In genomic region chr16:58670946-58671583, GRCh38 we compare ENCODE assay signal across 18 cellular contexts. TPM values are rescaled to one million over a fixed set of nuclear protein-coding genes. Genes with fewer than 3 reads are reported as not detected.
DNase-seq lines count a peak whose midpoint lies in the region; ATAC-seq, FAIRE-seq and TF ChIP-seq lines count a peak whose summit lies in the region.
"Had no signal": no experiment of that assay in that cellular context is flagged by ENCODE, and none has a peak within 500 bp of the region (broad histone marks: within the 10 kb centered on the region; RNA-seq: fewer than 3 reads in every experiment).

No MANE protein-coding gene starts in this region.

- H3K23ac ChIP-seq in IMR-90 (ENCODE audit: low read depth, low read length) (no peak overlapping the region), neuronal stem cell (ENCODE audit: low read depth, low read length, poor library complexity) (no peak overlapping the region)

- no peak overlapping the region for H2BK12ac ChIP-seq in neuronal stem cell (ENCODE audit: low read length)

- DNase-seq in IMR-90, result no peak
- DNase-seq in K562 (ENCODE audit: extremely low read depth in 1 of 4, low spot score in 3 of 4), result peak in 2 of 4 experiments; percentile 4 to 6
- no peak for DNase-seq in neuronal stem cell (ENCODE audit: low spot score)
- DNase-seq in NCI-H187 treated with DMSO at 0.1 percent for 48 hours (lab: John Stamatoyannopoulos, UW), result no peak
- DNase-seq: C1 segment of cervical spinal cord; Calu3; CD4-positive, alpha-beta memory T cell; COR-L47; DMS53; DMS79 treated with DMSO at 0.1 percent for 48 hours; GF-D8; GOT3; HCEC 1CT had no signal

- H4K20me1 ChIP-seq in IMR-90 (ENCODE audit: insufficient read depth, low read length), result no peaks in the 10 kb centered on the region
- no peaks in the 10 kb centered on the region for H4K20me1 ChIP-seq in K562 (replicated peaks; ENCODE audit: control insufficient read depth, insufficient read depth, low read length)

- H2AK5ac ChIP-seq in IMR-90 (ENCODE audit: low read depth, low read length) (no peak overlapping the region), neuronal stem cell (ENCODE audit: low read depth, low read length) (no peak overlapping the region)

- CTCF ChIA-PET in IMR-90 (lab: Yijun Ruan, JAX), result interaction anchor here (1.5 kb wide), 1 partner anchor 10 kb away, joined by 4 read pairs; no protein-coding TSS in a partner anchor
- CTCF ChIA-PET in K562 (lab: Yijun Ruan, JAX; ENCODE audit: low intra/inter-chr PET ratio), result no interaction called here

- H3K4me2 ChIP-seq in IMR-90 (ENCODE audit: low read depth, low read length), result no peak overlapping the region
- H3K4me2 ChIP-seq in K562 (ENCODE audit: insufficient read depth, low read length), result no peak overlapping the region
- no peak overlapping the region for H3K4me2 ChIP-seq in neuronal stem cell (ENCODE audit: insufficient read depth, low read length, poor library complexity, severe bottlenecking)

- no peak for TF ChIP-seq RAD21 in IMR-90 (IDR thresholded peaks at IDR 0.05; ENCODE audit: low read length)
- no peak for TF ChIP-seq RAD21 in K562 (CRISPR knock-in tag; conservative IDR thresholded peaks at IDR 0.05 in 1 of 2, IDR thresholded peaks at IDR 0.05 in 1 of 2)

- H3K14ac ChIP-seq in IMR-90 (replicated peaks; ENCODE audit: low read depth, low read length) (no peak overlapping the region), neuronal stem cell (ENCODE audit: low read length) (no peak overlapping the region)

- no peak overlapping the region for H2BK120ac ChIP-seq in IMR-90 (ENCODE audit: low read depth, low read length)
- no peak overlapping the region for H2BK120ac ChIP-seq in neuronal stem cell (ENCODE audit: low read depth, low read length)

- H3K9me3 ChIP-seq in IMR-90 (ENCODE audit: control insufficient read depth, insufficient read depth, low read length) (no peaks in the 10 kb centered on the region), K562 (replicated peaks; ENCODE audit: control insufficient read depth, insufficient read depth, low read depth, low read length) (no peaks in the 10 kb centered on the region), neuronal stem cell (replicated peaks in 1 of 2; ENCODE audit: control insufficient read depth in 2 of 2, insufficient read depth in 1 of 2, low read depth in 1 of 2, low read length in 2 of 2) (no peaks in the 10 kb centered on the region)

- TF ChIP-seq POLR2A in IMR-90 (IDR thresholded peaks at IDR 0.05; ENCODE audit: low read depth, low read length), result no peak
- TF ChIP-seq POLR2A in K562 (conservative IDR thresholded peaks at IDR 0.05), result no peak

- BruUV-seq in IMR-90 (replicated peaks; lab: Mats Ljungman, UMichigan) (no TSS peak), K562 (replicated peaks; lab: Mats Ljungman, UMichigan) (no TSS peak)

- H3K4me3 ChIP-seq in IMR-90 (ENCODE audit: insufficient read depth, low read depth, low read length) (no peak overlapping the region), K562 (no peak overlapping the region), neuronal stem cell (ENCODE audit: low read length in 2 of 2) (no peak overlapping the region)

- no peak for TF ChIP-seq CTCF in IMR-90 (conservative IDR thresholded peaks at IDR 0.05; ENCODE audit: low read depth, low read length)
- TF ChIP-seq CTCF in K562 (IDR thresholded peaks at IDR 0.05 in 2 of 3, conservative IDR thresholded peaks at IDR 0.05 in 1 of 3; ENCODE audit: insufficient read depth in 2 of 3, low read depth in 1 of 3, low read length in 3 of 3), result no peak

- H3K4ac ChIP-seq in IMR-90 (ENCODE audit: low read depth, low read length), result no peak overlapping the region
- H3K4ac ChIP-seq in neuronal stem cell (ENCODE audit: low read length), result no peak overlapping the region

- no peaks in the 10 kb centered on the region for H3K79me1 ChIP-seq in IMR-90 (ENCODE audit: low read depth in 1 of 2, low read length in 2 of 2)
- no peaks in the 10 kb centered on the region for H3K79me1 ChIP-seq in neuronal stem cell (ENCODE audit: low read depth, low read length)

- TF ChIP-seq EP300 in K562 (IDR thresholded peaks at IDR 0.05; ENCODE audit: low read length), result no peak

- in situ Hi-C loops in IMR-90 (cut with MboI; ENCODE audit: low sequenced_read_pairs) (no loop called here), K562 (cut with MboI) (no loop called here)

- H2BK15ac ChIP-seq in IMR-90 (ENCODE audit: low read depth, low read length) (no peak overlapping the region), neuronal stem cell (ENCODE audit: low read length) (no peak overlapping the region)

- no peak overlapping the region for H2BK20ac ChIP-seq in IMR-90 (ENCODE audit: low read depth, low read length)

- no peaks in the 10 kb centered on the region for H3K27me3 ChIP-seq in IMR-90 (ENCODE audit: control insufficient read depth, insufficient read depth, low read length)
- no peaks in the 10 kb centered on the region for H3K27me3 ChIP-seq in K562 (ENCODE audit: control insufficient read depth in 2 of 2, insufficient read depth in 2 of 2, low read length in 2 of 2)
- H3K27me3 ChIP-seq in neuronal stem cell (ENCODE audit: control insufficient read depth in 3 of 3, insufficient read depth in 3 of 3, low read depth in 1 of 3, low read length in 3 of 3), result no peaks in the 10 kb centered on the region

- dilution Hi-C loops in IMR-90 (cut with HindIII; ENCODE audit: low sequenced_read_pairs, unreplicated experiment), result no loop called here

- intact Hi-C loops in IMR-90 (cut with micrococcal nuclease) (no loop called here), K562 (cut with micrococcal nuclease) (no loop called here)

- ATAC-seq in IMR-90 (ENCODE audit: low read depth) (no peak), K562 (no peak), HG02571 (IDR thresholded peaks at IDR 0.05; ENCODE audit: unreplicated experiment) (no peak), GM19452 (IDR thresholded peaks at IDR 0.05; ENCODE audit: unreplicated experiment) (no peak)

- FAIRE-seq in K562 (lab: Jason Lieb, UNC), result no peak
- FAIRE-seq: GM12891, GM18507, H54 had no signal

- H2AFZ ChIP-seq in IMR-90 (replicated peaks; ENCODE audit: low read length, poor library complexity), result no peak overlapping the region
- H2AFZ ChIP-seq in K562 (ENCODE audit: low read depth, low read length), result no peak overlapping the region
- no peak overlapping the region for H2AFZ ChIP-seq in neuronal stem cell (ENCODE audit: low read length)

- H2AK9ac ChIP-seq in IMR-90 (replicated peaks; ENCODE audit: low read depth, low read length, poor library complexity), result peak overlapping the region; percentile 21

- H4K8ac ChIP-seq in IMR-90 (ENCODE audit: low read depth in 2 of 2, low read length in 2 of 2) (no peak overlapping the region), neuronal stem cell (ENCODE audit: low read depth, low read length) (no peak overlapping the region)

- H3K36me3 ChIP-seq in IMR-90 (ENCODE audit: control insufficient read depth, insufficient read depth, low read length), result peaks cover 36% of the 10 kb centered on the region; the same call in 1 of the 2 replicates
- peaks cover 10% of the 10 kb centered on the region; the same call in 2 of the 3 replicates for H3K36me3 ChIP-seq in K562 (ENCODE audit: control insufficient read depth, insufficient read depth, low read length)
- H3K36me3 ChIP-seq in neuronal stem cell (replicated peaks in 1 of 2; ENCODE audit: control insufficient read depth in 2 of 2, insufficient read depth in 2 of 2, low read length in 2 of 2), result peaks cover 14 to 32% of the 10 kb centered on the region in 2 donors

- no peaks in the 10 kb centered on the region for H3K79me2 ChIP-seq in K562 (ENCODE audit: control insufficient read depth, insufficient read depth, low read length)

- no peak overlapping the region for H3K27ac ChIP-seq in IMR-90 (ENCODE audit: insufficient read depth, low read length)
- H3K27ac ChIP-seq in K562 (ENCODE audit: extremely low read depth, low read depth, low read length), result no peak overlapping the region
- no peak overlapping the region for H3K27ac ChIP-seq in neuronal stem cell (replicated peaks; ENCODE audit: low read length)

- no peak overlapping the region for H3K18ac ChIP-seq in IMR-90 (ENCODE audit: low read depth, low read length)
- no peak overlapping the region for H3K18ac ChIP-seq in neuronal stem cell (ENCODE audit: low read length)

- H4K91ac ChIP-seq in IMR-90 (ENCODE audit: insufficient read depth, low read depth, low read length) (no peak overlapping the region), neuronal stem cell (ENCODE audit: low read depth, low read length, poor library complexity) (no peak overlapping the region)

- H2BK5ac ChIP-seq in IMR-90 (ENCODE audit: low read depth, low read length, poor library complexity, severe bottlenecking) (no peak overlapping the region), neuronal stem cell (ENCODE audit: low read length) (no peak overlapping the region)

- H3K9ac ChIP-seq in IMR-90 (ENCODE audit: low read depth, low read length) (no peak overlapping the region), K562 (ENCODE audit: insufficient read depth in 1 of 2, low read depth in 2 of 2, low read length in 2 of 2) (no peak overlapping the region), neuronal stem cell (ENCODE audit: low read depth, low read length, poor library complexity) (peak overlapping the region; percentile 39)

- peaks cover 4% of the 10 kb centered on the region for H3K4me1 ChIP-seq in IMR-90 (ENCODE audit: control insufficient read depth, insufficient read depth, low read length)
- H3K4me1 ChIP-seq in K562 (replicated peaks in 1 of 2; ENCODE audit: control insufficient read depth in 2 of 2, insufficient read depth in 2 of 2, low read length in 2 of 2), result no peaks in the 10 kb centered on the region; a peak in 1 of 5 replicates
- no peaks in the 10 kb centered on the region for H3K4me1 ChIP-seq in neuronal stem cell (ENCODE audit: control insufficient read depth in 2 of 2, insufficient read depth in 1 of 2, low read depth in 1 of 2, low read length in 2 of 2)

- 99% methylated on average over 9 of the region's 18 CpGs; no CpG with 5 or more reads in 1 of the 2 experiments for WGBS in IMR-90 (ENCODE audit: extremely low coverage in 2 of 2, insufficient read length in 1 of 2), 2 experiments
- 82% methylated on average over 16 of the region's 18 CpGs for WGBS in K562 (ENCODE audit: insufficient coverage, low coverage, missing lambda C conversion rate)
- no CpG with 5 or more reads among the region's 18 CpGs for WGBS in neuronal stem cell (ENCODE audit: extremely low coverage in 2 of 2, insufficient read length in 2 of 2, insufficient replicate concordance in 1 of 2), 2 donors

- H3K56ac ChIP-seq in IMR-90 (ENCODE audit: extremely low read depth, insufficient read depth, low read length), result no peak overlapping the region

- H4K5ac ChIP-seq in IMR-90 (ENCODE audit: low read depth, low read length), result no peak overlapping the region

- POLR2A ChIA-PET in IMR-90 (lab: Charles Lee; ENCODE audit: unreplicated experiment), result no interaction called here
- POLR2A ChIA-PET in K562 (lab: Yijun Ruan, JAX), result interaction anchor here (0.7 kb wide), 1 partner anchor 192 kb away, joined by 3 read pairs; no protein-coding TSS in a partner anchor

- H3K9me1 ChIP-seq in IMR-90 (ENCODE audit: insufficient read depth, low read length), result peaks cover 3% of the 10 kb centered on the region; the same call in 1 of the 2 replicates
- H3K9me1 ChIP-seq in K562 (ENCODE audit: control insufficient read depth, insufficient read depth, low read length), result no peaks in the 10 kb centered on the region

RNA-seq across cellular contexts. Expression of gene SLC38A7, which starts 13.5 kb away (rescaled TPM):
- 13.6 and 14.7 TPM in 2 replicates for total RNA-seq in IMR-90 (2012; rRNA removed)
- 16.4 and 16.7 TPM in 2 replicates for polyA plus RNA-seq in IMR-90 (2012; rRNA removed)
- 4.4 and 10.5 TPM in 2 replicates for polyA plus RNA-seq in IMR-90 (2012; cell fraction: cytosol; rRNA removed)
- polyA plus RNA-seq in IMR-90 (2012; cell fraction: nucleus; rRNA removed; ENCODE audit: low replicate concordance), result 35.0 and 49.3 TPM in 2 replicates
- total RNA-seq in K562 (2011; cell fraction: chromatin; rRNA removed; ENCODE audit: low replicate concordance), result 23.4 and 60.6 TPM in 2 replicates
- 35.5 and 38.3 TPM in 2 replicates for total RNA-seq in K562 (2011; cell fraction: nucleolus; rRNA removed)
- 33.8 and 36.0 TPM in 2 replicates for total RNA-seq in K562 (2011; cell fraction: nucleoplasm; rRNA removed)
- 5.8 and 6.5 TPM in 2 replicates for total RNA-seq in K562 (2014; rRNA removed)
- 4.7 and 5.9 TPM in 2 replicates for total RNA-seq in K562 (2014; rRNA removed; fragmentation: Illumina TruSeq; extraction: Trizol)
- total RNA-seq in K562 (2015; rRNA removed; fragmentation: Illumina TruSeq; extraction: Trizol), result 7.2 and 7.5 TPM in 2 replicates
- 9.8 and 12.2 TPM in 2 replicates for total RNA-seq in K562 (2021)
- 5.5 and 5.7 TPM in 2 replicates for polyA plus RNA-seq in K562 (2011; rRNA removed)
- 5.0 and 9.4 TPM in 2 replicates for polyA plus RNA-seq in K562 (2011; cell fraction: cytosol; rRNA removed)
- 5.5 and 14.4 TPM in 2 replicates for polyA plus RNA-seq in K562 (2011; cell fraction: nucleus; rRNA removed)
- 8.2 and 9.9 TPM in 2 replicates for polyA plus RNA-seq in K562 (2012)
- 7.8 and 8.1 TPM in 2 replicates for polyA plus RNA-seq in K562 (2014; fragmentation: Illumina TruSeq; extraction: Trizol)
- 1 to 10 TPM; 2.7 to 2.8 TPM for polyA plus RNA-seq in K562 (2014; fragmentation: Nextera tagmentation; extraction: Ambion mirVana)
- 7.2 and 10.4 TPM in 2 replicates for polyA plus RNA-seq in K562 (2014; rRNA removed)
- 8.9 and 13.4 TPM in 2 replicates for polyA minus RNA-seq in K562 (2011; rRNA and poly(A)+ RNA removed)
- 3.5 and 6.9 TPM in 2 replicates for polyA minus RNA-seq in K562 (2011; cell fraction: cytosol; rRNA and poly(A)+ RNA removed)
- polyA minus RNA-seq in K562 (2011; cell fraction: nucleus; rRNA and poly(A)+ RNA removed), result 14.9 and 20.9 TPM in 2 replicates
- 6.3 TPM for polyA plus RNA-seq in neuronal stem cell (2013, experiment 1 of 2)
- polyA plus RNA-seq in neuronal stem cell (2013, experiment 2 of 2), result 6.3 TPM

RNA-seq across cellular contexts. Expression of gene CNOT1, which starts 41.4 kb away (rescaled TPM):
- total RNA-seq in IMR-90 (2012; rRNA removed) (203 and 357 TPM in 2 replicates), K562 (2014; rRNA removed) (160 and 215 TPM in 2 replicates), K562 (2014; rRNA removed; fragmentation: Illumina TruSeq; extraction: Trizol) (220 and 225 TPM in 2 replicates), K562 (2015; rRNA removed; fragmentation: Illumina TruSeq; extraction: Trizol) (270 and 271 TPM in 2 replicates), K562 (2021) (207 and 239 TPM in 2 replicates)
- polyA plus RNA-seq in IMR-90 (2012; rRNA removed) (67.7 and 85.5 TPM in 2 replicates), K562 (2011; rRNA removed) (215 and 229 TPM in 2 replicates), K562 (2014; fragmentation: Illumina TruSeq; extraction: Trizol) (251 and 269 TPM in 2 replicates), K562 (2014; fragmentation: Nextera tagmentation; extraction: Ambion mirVana) (100 to 1,000 TPM; 142 to 164 TPM), K562 (2014; rRNA removed) (110 and 160 TPM in 2 replicates)
- 38.0 and 70.7 TPM in 2 replicates for polyA plus RNA-seq in IMR-90 (2012; cell fraction: cytosol; rRNA removed)
- 74.1 and 206 TPM in 2 replicates for polyA plus RNA-seq in IMR-90 (2012; cell fraction: nucleus; rRNA removed; ENCODE audit: low replicate concordance)
- 419 and 726 TPM in 2 replicates for total RNA-seq in K562 (2011; cell fraction: chromatin; rRNA removed; ENCODE audit: low replicate concordance)
- 195 and 280 TPM in 2 replicates for total RNA-seq in K562 (2011; cell fraction: nucleolus; rRNA removed)
- total RNA-seq in K562 (2011; cell fraction: nucleoplasm; rRNA removed), result 289 and 307 TPM in 2 replicates
- 232 and 285 TPM in 2 replicates for polyA plus RNA-seq in K562 (2011; cell fraction: cytosol; rRNA removed)
- polyA plus RNA-seq in K562 (2011; cell fraction: nucleus; rRNA removed), result 297 and 353 TPM in 2 replicates
- polyA plus RNA-seq in K562 (2012), result 171 and 190 TPM in 2 replicates
- polyA minus RNA-seq in K562 (2011; rRNA and poly(A)+ RNA removed), result 751 and 918 TPM in 2 replicates
- polyA minus RNA-seq in K562 (2011; cell fraction: cytosol; rRNA and poly(A)+ RNA removed), result 279 and 319 TPM in 2 replicates
- polyA minus RNA-seq in K562 (2011; cell fraction: nucleus; rRNA and poly(A)+ RNA removed), result 150 and 218 TPM in 2 replicates
- polyA plus RNA-seq in neuronal stem cell (2013, experiment 1 of 2), result 97.9 TPM
- 97.0 TPM for polyA plus RNA-seq in neuronal stem cell (2013, experiment 2 of 2)
